ENCODE assay signal across 10 cellular contexts in genomic region chr16:78742501-78743283, GRCh38.
DNase-seq lines count a peak whose midpoint lies in the region; ATAC-seq and TF ChIP-seq lines count a peak whose summit lies in the region.
"Had no signal": no experiment of that assay in that cellular context is flagged by ENCODE, and none has a peak within 500 bp of the region (broad histone marks: within the 10 kb centered on the region; RNA-seq: fewer than 3 reads in every experiment).

No MANE protein-coding gene starts in this region.

- H3K4me3 Mint-ChIP-seq in activated CD4-positive, alpha-beta T cell treated with anti-CD3 and anti-CD28 coated beads, Interleukin-2, amount 10 ng/mL, durations not matched to agents 24 days and 14 days, result peak overlapping the region; percentile 66
- H3K4me3 Mint-ChIP-seq: brain had no signal

- 71 to 77% (median 73%) methylated on average over 21 of the region's 21 CpGs for WGBS in heart left ventricle, 4 donors
- WGBS in esophagus squamous epithelium, 2 donors, result 62 to 78% methylated on average over 13 to 14 of the region's 21 CpGs

- H3K4me3 ChIP-seq in heart left ventricle, result peak overlapping the region in 2 of 12 donors; percentile 12 to 38
- peak overlapping the region in 3 of 4 donors; percentile 2 to 48 (median 12) for H3K4me3 ChIP-seq in esophagus squamous epithelium
- H3K4me3 ChIP-seq: thyroid gland had no signal

- H3K27ac Mint-ChIP-seq in activated CD4-positive, alpha-beta T cell treated with anti-CD3 and anti-CD28 coated beads, Interleukin-2, amount 10 ng/mL, durations not matched to agents 24 days and 14 days, result peak overlapping the region; percentile 87
- H3K27ac Mint-ChIP-seq: brain had no signal

- H3K27ac ChIP-seq in heart left ventricle, result peak overlapping the region in 2 of 12 donors; percentile 30 to 78
- H3K27ac ChIP-seq in esophagus squamous epithelium, result peak overlapping the region in 3 of 4 donors; percentile 51 to 82 (median 79)

- H3K27me3 Mint-ChIP-seq in activated CD4-positive, alpha-beta T cell treated with anti-CD3 and anti-CD28 coated beads, Interleukin-2, amount 10 ng/mL, durations not matched to agents 24 days and 14 days, result no peaks in the 10 kb centered on the region

- peaks cover 4% of the 10 kb centered on the region for H3K36me3 Mint-ChIP-seq in activated CD4-positive, alpha-beta T cell treated with anti-CD3 and anti-CD28 coated beads, Interleukin-2, amount 10 ng/mL, durations not matched to agents 24 days and 14 days (ENCODE audit: low read depth)
- H3K36me3 Mint-ChIP-seq: brain had no signal

- intact Hi-C loops in heart left ventricle (cut with DNase I), result no loop called here
- intact Hi-C loops in left ventricle myocardium superior (cut with micrococcal nuclease), result no loop called here
- intact Hi-C loops in activated CD4-positive, alpha-beta T cell treated with anti-CD3 and anti-CD28 coated beads, Interleukin-2, amount 10 ng/mL, durations not matched to agents 24 days and 14 days (cut with micrococcal nuclease), result loop anchor here (1.0 to 5.0 kb wide), 6 partner anchors 26 to 1840 kb away; no protein-coding TSS in a partner anchor
- intact Hi-C loops in esophagus squamous epithelium (cut with DNase I), result no loop called here

- DNase-seq in heart left ventricle, result peak in 3 of 5 donors; percentile 10 to 33 (median 24)
- no peak for DNase-seq in left ventricle myocardium superior
- peak; percentile 91 for DNase-seq in activated CD4-positive, alpha-beta T cell treated with anti-CD3 and anti-CD28 coated beads, Interleukin-2, amount 10 ng/mL, durations not matched to agents 24 days and 14 days
- no peak for DNase-seq in esophagus squamous epithelium (lab: John Stamatoyannopoulos, UW)
- DNase-seq in stimulated activated CD8-positive, alpha-beta memory T cell treated with anti-CD3 and anti-CD28 coated beads, Interleukin-12 subunit alpha, Interleukin-12 subunit beta, amount 100 ng/mL, for 1 hour (ENCODE audit: low read depth), result peak; percentile 56
- DNase-seq in NCI-H510A treated with DMSO at 0.1 percent for 48 hours (lab: John Stamatoyannopoulos, UW), result no peak
- no peak for DNase-seq in NCI-H774 (lab: John Stamatoyannopoulos, UW)

- peak in 2 of 4 donors; percentile 29 to 47 for ATAC-seq in heart left ventricle
- no peak for ATAC-seq in left ventricle myocardium superior
- peak; percentile 85 for ATAC-seq in HG03457 (IDR thresholded peaks at IDR 0.05; ENCODE audit: unreplicated experiment)

- H3K4me1 Mint-ChIP-seq in activated CD4-positive, alpha-beta T cell treated with anti-CD3 and anti-CD28 coated beads, Interleukin-2, amount 10 ng/mL, durations not matched to agents 24 days and 14 days, result peaks cover 18% of the 10 kb centered on the region

- TF ChIP-seq CTCF in heart left ventricle (IDR thresholded peaks at IDR 0.05), result no peak
- no peak for TF ChIP-seq CTCF in esophagus squamous epithelium (IDR thresholded peaks at IDR 0.05)

- H3K27me3 ChIP-seq in heart left ventricle, result no peaks in the 10 kb centered on the region
- no peaks in the 10 kb centered on the region for H3K27me3 ChIP-seq in esophagus squamous epithelium
- H3K27me3 ChIP-seq: thyroid gland had no signal

- peaks cover 6% of the 10 kb centered on the region for H3K9me3 Mint-ChIP-seq in activated CD4-positive, alpha-beta T cell treated with anti-CD3 and anti-CD28 coated beads, Interleukin-2, amount 10 ng/mL, durations not matched to agents 24 days and 14 days

- H3K9me3 ChIP-seq in heart left ventricle (no peaks in the 10 kb centered on the region), esophagus squamous epithelium (no peaks in the 10 kb centered on the region)
- H3K9me3 ChIP-seq: thyroid gland had no signal

- H3K4me1 ChIP-seq in heart left ventricle (peaks cover 0 to 13% (median 0%) of the 10 kb centered on the region in 12 donors), esophagus squamous epithelium (peaks cover 0 to 15% (median 0%) of the 10 kb centered on the region in 3 donors)

- TF ChIP-seq POLR2A in heart left ventricle (IDR thresholded peaks at IDR 0.05) (no peak), esophagus squamous epithelium (IDR thresholded peaks at IDR 0.05) (peak in 1 of 4 donors; percentile 3)

- H3K36me3 ChIP-seq in heart left ventricle (no peaks in the 10 kb centered on the region), esophagus squamous epithelium (no peaks in the 10 kb centered on the region)
- H3K36me3 ChIP-seq: thyroid gland had no signal

Comparison
In these comparisons a context has a peak if more than half of its experiments do, and no peak if none do; other contexts are left out.
1. DNase-seq: peak in heart left ventricle (3 of 5), activated CD4-positive, alpha-beta T cell treated with anti-CD3 and anti-CD28 coated beads, Interleukin-2, amount 10 ng/mL, durations not matched to agents 24 days and 14 days (single experiment) and stimulated activated CD8-positive, alpha-beta memory T cell treated with anti-CD3 and anti-CD28 coated beads, Interleukin-12 subunit alpha, Interleukin-12 subunit beta, amount 100 ng/mL, for 1 hour (single experiment); none in left ventricle myocardium superior (single experiment), esophagus squamous epithelium (single experiment), NCI-H510A treated with DMSO at 0.1 percent for 48 hours (single experiment) and NCI-H774 (single experiment).